ENCODE assay signal across 1 cellular context in genomic region chr7:156554488-156554887, GRCh38.
TF ChIP-seq lines count a peak whose summit lies in the region.

No MANE protein-coding gene starts in this region.

TF ChIP-seq in SK-N-SH treated with all-trans-retinoic acid at 6 μM for 48 hours, 23 proteins besides CTCF, POLR2A, EP300 and RAD21 (continued from another document):
- TF ChIP-seq, protein P1, sequence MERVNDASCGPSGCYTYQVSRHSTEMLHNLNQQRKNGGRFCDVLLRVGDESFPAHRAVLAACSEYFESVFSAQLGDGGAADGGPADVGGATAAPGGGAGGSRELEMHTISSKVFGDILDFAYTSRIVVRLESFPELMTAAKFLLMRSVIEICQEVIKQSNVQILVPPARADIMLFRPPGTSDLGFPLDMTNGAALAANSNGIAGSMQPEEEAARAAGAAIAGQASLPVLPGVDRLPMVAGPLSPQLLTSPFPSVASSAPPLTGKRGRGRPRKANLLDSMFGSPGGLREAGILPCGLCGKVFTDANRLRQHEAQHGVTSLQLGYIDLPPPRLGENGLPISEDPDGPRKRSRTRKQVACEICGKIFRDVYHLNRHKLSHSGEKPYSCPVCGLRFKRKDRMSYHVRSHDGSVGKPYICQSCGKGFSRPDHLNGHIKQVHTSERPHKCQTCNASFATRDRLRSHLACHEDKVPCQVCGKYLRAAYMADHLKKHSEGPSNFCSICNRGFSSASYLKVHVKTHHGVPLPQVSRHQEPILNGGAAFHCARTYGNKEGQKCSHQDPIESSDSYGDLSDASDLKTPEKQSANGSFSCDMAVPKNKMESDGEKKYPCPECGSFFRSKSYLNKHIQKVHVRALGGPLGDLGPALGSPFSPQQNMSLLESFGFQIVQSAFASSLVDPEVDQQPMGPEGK (CRISPR knock-in tag; IDR thresholded peaks at IDR 0.05; ENCODE audit: borderline replicate concordance) = no peak
- TF ChIP-seq ZNF70 (CRISPR knock-in tag; IDR thresholded peaks at IDR 0.05) (no peak), ZC3H10 (CRISPR knock-in tag; IDR thresholded peaks at IDR 0.05) (no peak)
